In the genomic region with DNA sequence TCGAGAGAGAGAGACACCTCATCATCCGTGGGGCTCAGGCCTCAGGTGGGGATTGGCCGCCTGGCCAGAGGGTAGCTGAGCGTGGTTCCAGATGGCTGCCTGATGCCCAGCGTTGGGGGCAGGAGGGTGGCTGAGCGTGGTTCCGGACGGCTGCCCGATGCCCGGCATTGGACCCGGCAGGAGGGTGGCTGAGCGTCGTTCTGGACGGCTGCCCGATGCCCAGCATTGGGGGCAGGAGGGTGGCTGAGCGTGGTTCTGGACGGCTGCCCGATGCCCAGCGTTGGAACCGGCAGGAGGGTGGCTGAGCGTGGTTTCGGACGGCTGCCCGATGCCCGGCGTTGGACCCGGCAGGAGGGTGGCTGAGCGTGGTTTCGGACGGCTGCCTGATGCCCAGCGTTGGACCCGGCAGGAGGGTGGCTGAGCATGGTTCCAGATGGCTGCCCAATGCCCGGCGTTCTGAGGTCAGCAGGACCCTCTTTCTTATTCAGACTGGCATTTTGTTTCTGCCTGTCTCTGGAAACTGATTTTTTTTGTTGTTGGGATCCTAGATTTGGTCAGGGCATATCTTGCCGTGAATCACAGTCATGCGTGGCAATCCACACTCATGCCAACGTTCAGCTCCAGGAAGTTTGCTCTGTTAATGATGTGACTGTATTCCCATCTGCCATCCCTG, we compare ENCODE assay signal across 19 cellular contexts. TPM values are rescaled to one million over a fixed set of nuclear protein-coding genes. Genes with fewer than 3 reads are reported as not detected.
"Had no signal": no experiment of that assay in that cellular context is flagged by ENCODE, and none has a peak within 500 bp of the region (broad histone marks: within the 10 kb centered on the region; RNA-seq: fewer than 3 reads in every experiment).

No MANE protein-coding gene starts in this region.

- H3K4me1 Mint-ChIP-seq: activated CD8-positive, alpha-beta memory T cell treated with anti-CD3 and anti-CD28 coated beads, Interleukin-2, amount 10 ng/mL, durations not matched to agents 7 days and 5 days had no signal

- H3K9me3 ChIP-seq: adrenal gland, esophagus squamous epithelium, mucosa of descending colon had no signal

- H3K36me3 ChIP-seq: adrenal gland, esophagus squamous epithelium had no signal

- DNase-seq: activated CD4-positive, alpha-beta T cell treated with anti-CD3 and anti-CD28 coated beads, Interleukin-2, amount 50 U/mL, for 48 hours; activated CD8-positive, alpha-beta memory T cell treated with anti-CD3 and anti-CD28 coated beads, Interleukin-2, amount 10 ng/mL, durations not matched to agents 7 days and 5 days; activated effector memory CD4-positive, alpha-beta T cell treated with anti-CD3 and anti-CD28 coated beads, Interleukin-2, amount 50 U/mL, for 16 hours; activated T-cell treated with anti-CD3 and anti-CD28 coated beads, Interleukin-2, amount 50 U/mL, for 24 hours; adrenal gland; cortex of kidney; effector CD8-positive, alpha-beta T cell; esophagus squamous epithelium; naive thymus-derived CD4-positive, alpha-beta T cell; nucleus accumbens; small intestine; stimulated activated naive CD8-positive, alpha-beta T cell treated with anti-CD3 and anti-CD28 coated beads, Interleukin-15, Interleukin-2, amounts not matched to agents 100 U/mL and 50 U/mL, for 24 hours; T-cell had no signal

- H3K27ac Mint-ChIP-seq: activated CD8-positive, alpha-beta memory T cell treated with anti-CD3 and anti-CD28 coated beads, Interleukin-2, amount 10 ng/mL, durations not matched to agents 7 days and 5 days; activated T-cell treated with anti-CD3 and anti-CD28 coated beads, Interleukin-2, amount 50 U/mL, for 24 hours; T-cell; type B pancreatic cell had no signal

- H3K4me1 ChIP-seq: adrenal gland had no signal

- H3K36me3 Mint-ChIP-seq: activated CD8-positive, alpha-beta memory T cell treated with anti-CD3 and anti-CD28 coated beads, Interleukin-2, amount 10 ng/mL, durations not matched to agents 7 days and 5 days; activated naive CD4-positive, alpha-beta T cell treated with anti-CD3 and anti-CD28 coated beads, Interleukin-2, amount 50 U/mL, for 24 hours; T-cell; type B pancreatic cell had no signal

- ATAC-seq: activated CD8-positive, alpha-beta memory T cell treated with anti-CD3 and anti-CD28 coated beads, Interleukin-2, amount 10 ng/mL, durations not matched to agents 7 days and 5 days; mucosa of descending colon; naive thymus-derived CD4-positive, alpha-beta T cell; stimulated activated naive CD8-positive, alpha-beta T cell treated with anti-CD3 and anti-CD28 coated beads, Interleukin-15, Interleukin-2, amounts not matched to agents 100 U/mL and 50 U/mL, for 24 hours; T-cell had no signal

- H3K4me3 Mint-ChIP-seq: activated CD8-positive, alpha-beta memory T cell treated with anti-CD3 and anti-CD28 coated beads, Interleukin-2, amount 10 ng/mL, durations not matched to agents 7 days and 5 days; activated naive CD4-positive, alpha-beta T cell treated with anti-CD3 and anti-CD28 coated beads, Interleukin-2, amount 50 U/mL, for 24 hours; activated T-cell treated with anti-CD3 and anti-CD28 coated beads, Interleukin-2, amount 50 U/mL, for 24 hours; naive thymus-derived CD4-positive, alpha-beta T cell; T-cell; type B pancreatic cell had no signal

- H3K4me3 ChIP-seq: adrenal gland, esophagus squamous epithelium, mucosa of descending colon had no signal

- H3K27ac ChIP-seq: adrenal gland, esophagus squamous epithelium, VCaP had no signal

- H3K9me3 Mint-ChIP-seq: activated naive CD4-positive, alpha-beta T cell treated with anti-CD3 and anti-CD28 coated beads, Interleukin-2, amount 50 U/mL, for 24 hours; activated T-cell treated with anti-CD3 and anti-CD28 coated beads, Interleukin-2, amount 50 U/mL, for 24 hours; T-cell; type B pancreatic cell had no signal

RNA-seq across cellular contexts. Expression of gene GALNT9, which starts 40.7 kb away (rescaled TPM):
- total RNA-seq: activated CD8-positive, alpha-beta memory T cell treated with anti-CD3 and anti-CD28 coated beads, Interleukin-2, amount 10 ng/mL, durations not matched to agents 7 days and 5 days; cardiac septum; esophagus squamous epithelium; fibroblast of villous mesenchyme; naive thymus-derived CD4-positive, alpha-beta T cell had no signal
- polyA plus RNA-seq: naive thymus-derived CD4-positive, alpha-beta T cell had no signal
